ENCODE assay signal across 1 cellular context in genomic region chr17:77002103-77003045, GRCh38.
A peak's percentile ranks its signal among the peaks of the same experiment; 100 is the strongest.
TF ChIP-seq lines count a peak whose summit lies in the region.

No MANE protein-coding gene starts in this region.

TF ChIP-seq in HepG2, 621 proteins besides CTCF, POLR2A, EP300 and RAD21 (continued from another document and continues in another):
- TF ChIP-seq, protein P1, sequence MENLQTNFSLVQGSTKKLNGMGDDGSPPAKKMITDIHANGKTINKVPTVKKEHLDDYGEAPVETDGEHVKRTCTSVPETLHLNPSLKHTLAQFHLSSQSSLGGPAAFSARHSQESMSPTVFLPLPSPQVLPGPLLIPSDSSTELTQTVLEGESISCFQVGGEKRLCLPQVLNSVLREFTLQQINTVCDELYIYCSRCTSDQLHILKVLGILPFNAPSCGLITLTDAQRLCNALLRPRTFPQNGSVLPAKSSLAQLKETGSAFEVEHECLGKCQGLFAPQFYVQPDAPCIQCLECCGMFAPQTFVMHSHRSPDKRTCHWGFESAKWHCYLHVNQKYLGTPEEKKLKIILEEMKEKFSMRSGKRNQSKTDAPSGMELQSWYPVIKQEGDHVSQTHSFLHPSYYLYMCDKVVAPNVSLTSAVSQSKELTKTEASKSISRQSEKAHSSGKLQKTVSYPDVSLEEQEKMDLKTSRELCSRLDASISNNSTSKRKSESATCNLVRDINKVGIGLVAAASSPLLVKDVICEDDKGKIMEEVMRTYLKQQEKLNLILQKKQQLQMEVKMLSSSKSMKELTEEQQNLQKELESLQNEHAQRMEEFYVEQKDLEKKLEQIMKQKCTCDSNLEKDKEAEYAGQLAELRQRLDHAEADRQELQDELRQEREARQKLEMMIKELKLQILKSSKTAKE (CRISPR knock-in tag; IDR thresholded peaks at IDR 0.05; ENCODE audit: borderline replicate concordance): peak; percentile 80; the same call in 1 of the 2 replicates
- peak; percentile 66; the same call in 1 of the 2 replicates for TF ChIP-seq ZBTB21 (CRISPR knock-in tag; IDR thresholded peaks at IDR 0.05)
- TF ChIP-seq HOXA5 (CRISPR knock-in tag; IDR thresholded peaks at IDR 0.05): no peak
- TF ChIP-seq, protein P2, sequence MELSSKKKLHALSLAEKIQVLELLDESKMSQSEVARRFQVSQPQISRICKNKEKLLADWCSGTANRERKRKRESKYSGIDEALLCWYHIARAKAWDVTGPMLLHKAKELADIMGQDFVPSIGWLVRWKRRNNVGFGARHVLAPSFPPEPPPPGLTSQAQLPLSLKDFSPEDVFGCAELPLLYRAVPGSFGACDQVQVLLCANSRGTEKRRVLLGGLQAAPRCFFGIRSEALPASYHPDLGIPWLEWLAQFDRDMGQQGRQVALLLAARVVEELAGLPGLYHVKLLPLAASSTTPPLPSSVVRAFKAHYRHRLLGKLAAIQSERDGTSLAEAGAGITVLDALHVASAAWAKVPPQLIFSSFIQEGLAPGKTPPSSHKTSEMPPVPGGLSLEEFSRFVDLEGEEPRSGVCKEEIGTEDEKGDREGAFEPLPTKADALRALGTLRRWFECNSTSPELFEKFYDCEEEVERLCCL (CRISPR knock-in tag; IDR thresholded peaks at IDR 0.05; ENCODE audit: borderline replicate concordance): no peak
- no peak; the same call in 1 of the 2 replicates for TF ChIP-seq ZNF460 (CRISPR knock-in tag; IDR thresholded peaks at IDR 0.05; ENCODE audit: borderline replicate concordance)
- peak; percentile 37; the same call in 1 of the 2 replicates for TF ChIP-seq THAP9 (CRISPR knock-in tag; IDR thresholded peaks at IDR 0.05; ENCODE audit: borderline replicate concordance)
- no peak for TF ChIP-seq ONECUT2 (CRISPR knock-in tag; IDR thresholded peaks at IDR 0.05)
- TF ChIP-seq YEATS4 (CRISPR knock-in tag; IDR thresholded peaks at IDR 0.05; ENCODE audit: borderline replicate concordance): no peak
- TF ChIP-seq CSRNP1 (CRISPR knock-in tag; IDR thresholded peaks at IDR 0.05): no peak
- TF ChIP-seq ZNF24 (IDR thresholded peaks at IDR 0.05): peak; percentile 97
- 0 out of 2 replicates have a peak, but pooled peaks have one; percentile 56 for TF ChIP-seq ZIK1 (CRISPR knock-in tag; IDR thresholded peaks at IDR 0.05; ENCODE audit: borderline replicate concordance, low read depth)
- TF ChIP-seq SRY (CRISPR knock-in tag; IDR thresholded peaks at IDR 0.05): no peak
- TF ChIP-seq RFXAP (CRISPR knock-in tag; IDR thresholded peaks at IDR 0.05; ENCODE audit: borderline replicate concordance): peak; percentile 98
- peak; percentile 79 for TF ChIP-seq MED1 (CRISPR knock-in tag; IDR thresholded peaks at IDR 0.05)
- TF ChIP-seq ZNF12 (CRISPR knock-in tag; IDR thresholded peaks at IDR 0.05): peak; percentile 81; the same call in 1 of the 2 replicates
- TF ChIP-seq ZNF747 (CRISPR knock-in tag; IDR thresholded peaks at IDR 0.05; ENCODE audit: borderline replicate concordance): peak; percentile 47; the same call in 1 of the 2 replicates
- peak; percentile 88 for TF ChIP-seq DNMT3B (CRISPR knock-in tag; conservative IDR thresholded peaks at IDR 0.05)
- peak; percentile 80; the same call in 1 of the 2 replicates for TF ChIP-seq ZBTB10 (CRISPR knock-in tag; IDR thresholded peaks at IDR 0.05; ENCODE audit: borderline replicate concordance)
- TF ChIP-seq, protein P3, sequence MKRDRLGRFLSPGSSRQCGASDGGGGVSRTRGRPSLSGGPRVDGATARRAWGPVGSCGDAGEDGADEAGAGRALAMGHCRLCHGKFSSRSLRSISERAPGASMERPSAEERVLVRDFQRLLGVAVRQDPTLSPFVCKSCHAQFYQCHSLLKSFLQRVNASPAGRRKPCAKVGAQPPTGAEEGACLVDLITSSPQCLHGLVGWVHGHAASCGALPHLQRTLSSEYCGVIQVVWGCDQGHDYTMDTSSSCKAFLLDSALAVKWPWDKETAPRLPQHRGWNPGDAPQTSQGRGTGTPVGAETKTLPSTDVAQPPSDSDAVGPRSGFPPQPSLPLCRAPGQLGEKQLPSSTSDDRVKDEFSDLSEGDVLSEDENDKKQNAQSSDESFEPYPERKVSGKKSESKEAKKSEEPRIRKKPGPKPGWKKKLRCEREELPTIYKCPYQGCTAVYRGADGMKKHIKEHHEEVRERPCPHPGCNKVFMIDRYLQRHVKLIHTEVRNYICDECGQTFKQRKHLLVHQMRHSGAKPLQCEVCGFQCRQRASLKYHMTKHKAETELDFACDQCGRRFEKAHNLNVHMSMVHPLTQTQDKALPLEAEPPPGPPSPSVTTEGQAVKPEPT (CRISPR knock-in tag; IDR thresholded peaks at IDR 0.05; ENCODE audit: low read depth): peak; percentile 74; the same call in 1 of the 2 replicates
- TF ChIP-seq, protein P4, sequence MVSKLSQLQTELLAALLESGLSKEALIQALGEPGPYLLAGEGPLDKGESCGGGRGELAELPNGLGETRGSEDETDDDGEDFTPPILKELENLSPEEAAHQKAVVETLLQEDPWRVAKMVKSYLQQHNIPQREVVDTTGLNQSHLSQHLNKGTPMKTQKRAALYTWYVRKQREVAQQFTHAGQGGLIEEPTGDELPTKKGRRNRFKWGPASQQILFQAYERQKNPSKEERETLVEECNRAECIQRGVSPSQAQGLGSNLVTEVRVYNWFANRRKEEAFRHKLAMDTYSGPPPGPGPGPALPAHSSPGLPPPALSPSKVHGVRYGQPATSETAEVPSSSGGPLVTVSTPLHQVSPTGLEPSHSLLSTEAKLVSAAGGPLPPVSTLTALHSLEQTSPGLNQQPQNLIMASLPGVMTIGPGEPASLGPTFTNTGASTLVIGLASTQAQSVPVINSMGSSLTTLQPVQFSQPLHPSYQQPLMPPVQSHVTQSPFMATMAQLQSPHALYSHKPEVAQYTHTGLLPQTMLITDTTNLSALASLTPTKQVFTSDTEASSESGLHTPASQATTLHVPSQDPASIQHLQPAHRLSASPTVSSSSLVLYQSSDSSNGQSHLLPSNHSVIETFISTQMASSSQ (IDR thresholded peaks at IDR 0.05; ENCODE audit: low read depth): no peak; the same call in 1 of the 2 replicates
- TF ChIP-seq, protein P4 (CRISPR knock-in tag; IDR thresholded peaks at IDR 0.05; ENCODE audit: borderline replicate concordance): peak; percentile 72
- TF ChIP-seq NR2C2 (CRISPR knock-in tag; IDR thresholded peaks at IDR 0.05; ENCODE audit: borderline replicate concordance): peak; percentile 64; the same call in 1 of the 2 replicates
- no peak for TF ChIP-seq ZNF225 (CRISPR knock-in tag; IDR thresholded peaks at IDR 0.05)
- TF ChIP-seq PHF8 (CRISPR knock-in tag; IDR thresholded peaks at IDR 0.05): peak; percentile 29; the same call in 1 of the 2 replicates
- peak; percentile 73 for TF ChIP-seq CEBPG (CRISPR knock-in tag; IDR thresholded peaks at IDR 0.05)
- TF ChIP-seq AHR (CRISPR knock-in tag; IDR thresholded peaks at IDR 0.05): no peak
- peak; percentile 65; the same call in 1 of the 2 replicates for TF ChIP-seq DRAP1 (CRISPR knock-in tag; IDR thresholded peaks at IDR 0.05)
- TF ChIP-seq, protein P5, sequence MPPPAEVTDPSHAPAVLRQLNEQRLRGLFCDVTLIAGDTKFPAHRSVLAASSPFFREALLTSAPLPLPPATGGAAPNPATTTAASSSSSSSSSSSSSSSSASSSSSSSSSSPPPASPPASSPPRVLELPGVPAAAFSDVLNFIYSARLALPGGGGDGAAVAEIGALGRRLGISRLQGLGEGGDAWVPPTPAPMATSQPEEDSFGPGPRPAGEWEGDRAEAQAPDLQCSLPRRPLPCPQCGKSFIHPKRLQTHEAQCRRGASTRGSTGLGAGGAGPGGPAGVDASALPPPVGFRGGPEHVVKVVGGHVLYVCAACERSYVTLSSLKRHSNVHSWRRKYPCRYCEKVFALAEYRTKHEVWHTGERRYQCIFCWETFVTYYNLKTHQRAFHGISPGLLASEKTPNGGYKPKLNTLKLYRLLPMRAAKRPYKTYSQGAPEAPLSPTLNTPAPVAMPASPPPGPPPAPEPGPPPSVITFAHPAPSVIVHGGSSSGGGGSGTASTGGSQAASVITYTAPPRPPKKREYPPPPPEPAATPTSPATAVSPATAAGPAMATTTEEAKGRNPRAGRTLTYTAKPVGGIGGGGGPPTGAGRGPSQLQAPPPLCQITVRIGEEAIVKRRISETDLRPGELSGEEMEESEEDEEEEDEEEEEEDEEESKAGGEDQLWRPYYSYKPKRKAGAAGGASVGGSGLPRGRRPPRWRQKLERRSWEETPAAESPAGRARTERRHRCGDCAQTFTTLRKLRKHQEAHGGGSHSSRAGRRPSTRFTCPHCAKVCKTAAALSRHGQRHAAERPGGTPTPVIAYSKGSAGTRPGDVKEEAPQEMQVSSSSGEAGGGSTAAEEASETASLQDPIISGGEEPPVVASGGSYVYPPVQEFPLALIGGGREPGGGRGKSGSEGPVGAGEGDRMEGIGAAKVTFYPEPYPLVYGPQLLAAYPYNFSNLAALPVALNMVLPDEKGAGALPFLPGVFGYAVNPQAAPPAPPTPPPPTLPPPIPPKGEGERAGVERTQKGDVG (CRISPR knock-in tag; IDR thresholded peaks at IDR 0.05; ENCODE audit: borderline replicate concordance): peak; percentile 65; the same call in 1 of the 2 replicates
- peak; percentile 60 for TF ChIP-seq ZNF501 (CRISPR knock-in tag; IDR thresholded peaks at IDR 0.05)
- no peak for TF ChIP-seq SCMH1 (CRISPR knock-in tag; IDR thresholded peaks at IDR 0.05; ENCODE audit: borderline replicate concordance)
- no peak for TF ChIP-seq KAT7 (CRISPR knock-in tag; IDR thresholded peaks at IDR 0.05; ENCODE audit: borderline replicate concordance)
- peak; percentile 52; the same call in 1 of the 2 replicates for TF ChIP-seq ZNF235 (CRISPR knock-in tag; IDR thresholded peaks at IDR 0.05; ENCODE audit: borderline replicate concordance)
